8 cellular contexts compared by ENCODE assay signal in genomic region chr11:96339704-96340554, GRCh38. TPM values are rescaled to one million over a fixed set of nuclear protein-coding genes. Genes with fewer than 3 reads are reported as not detected.
DNase-seq lines count a peak whose midpoint lies in the region; TF ChIP-seq lines count a peak whose summit lies in the region.

No MANE protein-coding gene starts in this region.

- H3K27me3 ChIP-seq in transverse colon: no peaks in the 10 kb centered on the region

- TF ChIP-seq CTCF in brain (conservative IDR thresholded peaks at IDR 0.05): no peak
- TF ChIP-seq CTCF in transverse colon (IDR thresholded peaks at IDR 0.05): no peak

- no peaks in the 10 kb centered on the region for H3K36me3 ChIP-seq in transverse colon

- H3K9me3 ChIP-seq in transverse colon: no peaks in the 10 kb centered on the region

- CTCF ChIA-PET in activated naive CD4-positive, alpha-beta T cell treated with anti-CD3 and anti-CD28 coated beads, Interleukin-2, amount 10 ng/mL, durations not matched to agents 7 days and 5 days (lab: Charles Lee): interaction anchor here (0.6 to 7.4 kb wide), 20 partner anchors 8 to 504 kb away, joined by 3 to 144 read pairs (median 4); no protein-coding TSS in a partner anchor

- in situ Hi-C loops in transverse colon (cut with MboI; ENCODE audit: low pct_ligation_motif_present in 1 of 4, low pct_unique_long_range_greater_than_20kb in 1 of 4, low sequenced_read_pairs in 3 of 4): loop anchor here (5.0 to 25.0 kb wide), 4 partner anchors 103 to 285 kb away; no protein-coding TSS in a partner anchor

- WGBS in transverse colon (ENCODE audit: low coverage in 1 of 2), 2 donors: 60 to 69% methylated on average over 3 to 7 of the region's 7 CpGs

- DNase-seq in activated naive CD4-positive, alpha-beta T cell treated with anti-CD3 and anti-CD28 coated beads, Interleukin-2, amount 10 ng/mL, durations not matched to agents 7 days and 5 days: peak; percentile 29
- no peak for DNase-seq in activated naive CD4-positive, alpha-beta T cell treated with Interleukin-2 at 50 U/mL for 16 hours
- DNase-seq in midbrain (lab: John Stamatoyannopoulos, UW) (peak; percentile 61), transverse colon (no peak), NCI-H1417 treated with DMSO at 0.1 percent for 48 hours (lab: John Stamatoyannopoulos, UW) (no peak), NCI-H510A (lab: John Stamatoyannopoulos, UW) (no peak), cerebellar nuclear complex (lab: John Stamatoyannopoulos, UW) (no peak)

- H3K36me3 Mint-ChIP-seq in activated naive CD4-positive, alpha-beta T cell treated with anti-CD3 and anti-CD28 coated beads, Interleukin-2, amount 10 ng/mL, durations not matched to agents 7 days and 5 days: peaks cover 49% of the 10 kb centered on the region
- no peaks in the 10 kb centered on the region for H3K36me3 Mint-ChIP-seq in brain

- H3K4me3 Mint-ChIP-seq in activated naive CD4-positive, alpha-beta T cell treated with anti-CD3 and anti-CD28 coated beads, Interleukin-2, amount 10 ng/mL, durations not matched to agents 7 days and 5 days: peak overlapping the region; percentile 94
- H3K4me3 Mint-ChIP-seq in brain: peak overlapping the region; percentile 87 to 98 (median 94)

- no peaks in the 10 kb centered on the region for H3K27me3 Mint-ChIP-seq in activated naive CD4-positive, alpha-beta T cell treated with anti-CD3 and anti-CD28 coated beads, Interleukin-2, amount 10 ng/mL, durations not matched to agents 7 days and 5 days
- peaks cover 17% of the 10 kb centered on the region for H3K27me3 Mint-ChIP-seq in brain

- peak overlapping the region in 3 of 4 donors; percentile 6 to 90 (median 21) for H3K4me3 ChIP-seq in transverse colon

- H3K27ac Mint-ChIP-seq in activated naive CD4-positive, alpha-beta T cell treated with anti-CD3 and anti-CD28 coated beads, Interleukin-2, amount 10 ng/mL, durations not matched to agents 7 days and 5 days: peak overlapping the region; percentile 91
- H3K27ac Mint-ChIP-seq in brain: peak overlapping the region; percentile 23 to 99 (median 95)

- intact Hi-C loops in transverse colon (cut with DNase I; ENCODE audit: low total_unique reads): loop anchor here (5.0 to 10.0 kb wide), 2 partner anchors 95 to 288 kb away; no protein-coding TSS in a partner anchor

- H3K4me1 ChIP-seq in transverse colon: peaks cover 28 to 71% (median 50%) of the 10 kb centered on the region in 4 donors

- peak overlapping the region; percentile 82 to 89 (median 86) for H3K27ac ChIP-seq in transverse colon

- TF ChIP-seq POLR2A in transverse colon (IDR thresholded peaks at IDR 0.05): no peak

- TF ChIP-seq EP300 in transverse colon (IDR thresholded peaks at IDR 0.05; ENCODE audit: low read depth): no peak

- peaks cover 56% of the 10 kb centered on the region for H3K4me1 Mint-ChIP-seq in activated naive CD4-positive, alpha-beta T cell treated with anti-CD3 and anti-CD28 coated beads, Interleukin-2, amount 10 ng/mL, durations not matched to agents 7 days and 5 days
- peaks cover 78% of the 10 kb centered on the region for H3K4me1 Mint-ChIP-seq in brain

- no peaks in the 10 kb centered on the region for H3K9me3 Mint-ChIP-seq in activated naive CD4-positive, alpha-beta T cell treated with anti-CD3 and anti-CD28 coated beads, Interleukin-2, amount 10 ng/mL, durations not matched to agents 7 days and 5 days
- H3K9me3 Mint-ChIP-seq in brain: peaks cover 0 to 4% (median 0%) of the 10 kb centered on the region in 5 experiments

RNA-seq across cellular contexts. Expression of gene MAML2, which starts 3.1 kb away (rescaled TPM):
- polyA plus RNA-seq in brain (ENCODE audit: insufficient read depth, low read depth, low replicate concordance): 4.5 TPM
- total RNA-seq in transverse colon: 10 to 100 TPM; 15.9 to 31.9 (median 24.9) TPM

RNA-seq across cellular contexts. Expression of gene CCDC82, which starts 49.8 kb away (rescaled TPM):
- 5.1 TPM for polyA plus RNA-seq in brain (ENCODE audit: insufficient read depth, low read depth, low replicate concordance)
- total RNA-seq in transverse colon: 10 to 100 TPM in 3 of 4 donors, 1 to 10 TPM in 1; 9.6 to 41.1 (median 23.8) TPM

RNA-seq across cellular contexts. Expression of gene JRKL, which starts 49.9 kb away (rescaled TPM):
- 3.6 TPM for polyA plus RNA-seq in brain (ENCODE audit: insufficient read depth, low read depth, low replicate concordance)
- 100 to 1,000 TPM in 1 of 4 donors, 1 to 10 TPM in 3; 1.1 to 210 (median 8.2) TPM for total RNA-seq in transverse colon

Comparison
In these comparisons a context has a peak if more than half of its experiments do, and no peak if none do; other contexts are left out.
1. DNase-seq: peak in activated naive CD4-positive, alpha-beta T cell treated with anti-CD3 and anti-CD28 coated beads, Interleukin-2, amount 10 ng/mL, durations not matched to agents 7 days and 5 days (single experiment) and midbrain (single experiment); none in activated naive CD4-positive, alpha-beta T cell treated with Interleukin-2 at 50 U/mL for 16 hours (single experiment), transverse colon (single experiment), NCI-H1417 treated with DMSO at 0.1 percent for 48 hours (single experiment), NCI-H510A (single experiment) and cerebellar nuclear complex (0 of 2).